ENCODE assay signal across 23 cellular contexts in the genomic region with DNA sequence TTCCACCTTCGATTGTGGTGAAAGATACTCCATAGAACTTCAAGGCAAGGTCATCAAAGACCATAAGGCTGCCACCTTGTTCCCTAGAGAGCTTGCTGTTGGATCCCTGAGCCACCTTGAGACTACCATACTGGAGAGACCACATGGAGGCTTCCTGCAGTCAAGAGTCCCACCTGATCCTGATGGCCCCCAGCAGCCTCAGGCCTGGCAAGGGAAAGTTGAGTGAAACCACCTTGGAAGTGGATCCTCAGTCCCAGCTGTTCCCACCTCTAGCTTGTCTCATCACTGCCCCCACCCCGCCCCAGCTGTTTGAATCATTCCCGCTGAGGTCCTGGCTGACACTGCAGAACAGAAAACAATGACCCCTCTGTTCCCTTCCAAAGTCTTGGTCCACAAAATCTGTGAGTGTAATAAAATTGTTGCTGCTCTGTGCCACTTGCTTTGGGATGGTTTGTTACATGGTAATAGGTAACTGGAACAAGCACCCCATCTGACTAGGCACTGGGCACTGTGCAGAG. TPM values are rescaled to one million over a fixed set of nuclear protein-coding genes. Genes with fewer than 3 reads are reported as not detected.
A peak's percentile ranks its signal among the peaks of the same experiment; 100 is the strongest.
DNase-seq lines count a peak whose midpoint lies in the region; ATAC-seq, FAIRE-seq and TF ChIP-seq lines count a peak whose summit lies in the region.
"Had no signal": no experiment of that assay in that cellular context is flagged by ENCODE, and none has a peak within 500 bp of the region (broad histone marks: within the 10 kb centered on the region; RNA-seq: fewer than 3 reads in every experiment).

No MANE protein-coding gene starts in this region.

- H3K36me3 ChIP-seq in mammary epithelial cell (ENCODE audit: insufficient read depth, low read length) (no peaks in the 10 kb centered on the region), breast epithelium (no peaks in the 10 kb centered on the region), lung (ENCODE audit: control insufficient read depth in 2 of 2, insufficient read depth in 2 of 2, low read length in 2 of 2) (no peaks in the 10 kb centered on the region), H7 (replicated peaks; ENCODE audit: control insufficient read depth, insufficient read depth, low read length) (no peaks in the 10 kb centered on the region)
- H3K36me3 ChIP-seq: BLaER1 had no signal

- CTCF ChIA-PET in mammary epithelial cell (lab: Charles Lee; ENCODE audit: low non-redundant PET) = no interaction called here

- TF ChIP-seq POLR2A in breast epithelium (IDR thresholded peaks at IDR 0.05) = no peak

- H3K9me3 ChIP-seq in mammary epithelial cell (replicated peaks; ENCODE audit: insufficient read depth, low read length) = peaks cover 3% of the 10 kb centered on the region
- peaks cover 8 to 9% of the 10 kb centered on the region in 2 donors for H3K9me3 ChIP-seq in breast epithelium
- H3K9me3 ChIP-seq in lung (ENCODE audit: control insufficient read depth in 2 of 2, insufficient read depth in 1 of 2, low read length in 1 of 2) = peaks cover 3% of the 10 kb centered on the region in 2 donors

- dilution Hi-C loops in mammary epithelial cell (cut with HindIII; ENCODE audit: low sequenced_read_pairs) = no loop called here

- BruUV-seq in mammary epithelial cell (replicated peaks; lab: Mats Ljungman, UMichigan) = no TSS peak

- no peak for ATAC-seq in lung (ENCODE audit: insufficient read depth, low FRiP score)
- ATAC-seq in HG03439 (IDR thresholded peaks at IDR 0.05; ENCODE audit: unreplicated experiment) = no peak
- ATAC-seq: CD8-positive, alpha-beta T cell; GM12878 had no signal

- WGBS in mammary epithelial cell (ENCODE audit: low coverage, missing lambda C conversion rate) = 80% methylated on average over 1 of the region's 3 CpGs
- 87 to 91% methylated on average over 3 of the region's 3 CpGs for WGBS in lung, 2 donors

- TF ChIP-seq CTCF in mammary epithelial cell (conservative IDR thresholded peaks at IDR 0.05 in 1 of 2, IDR thresholded peaks at IDR 0.05 in 1 of 2; ENCODE audit: extremely low read depth in 1 of 2, insufficient read depth in 1 of 2, low read depth in 1 of 2, low read length in 2 of 2) (no peak), breast epithelium (IDR thresholded peaks at IDR 0.05) (no peak), lung (IDR thresholded peaks at IDR 0.05; ENCODE audit: control extremely low read depth, extremely low read depth) (no peak)

- FAIRE-seq in urothelium cell line (lab: Jason Lieb, UNC) = peak; percentile 5
- FAIRE-seq: GM12878 had no signal

- H3K4me2 ChIP-seq in mammary epithelial cell (ENCODE audit: insufficient read depth, low read depth, low read length) = no peak overlapping the region
- H3K4me2 ChIP-seq: BLaER1 had no signal

- no peak overlapping the region for H2AFZ ChIP-seq in mammary epithelial cell (ENCODE audit: low read depth, low read length)

- H3K4me3 ChIP-seq in mammary epithelial cell (replicated peaks in 1 of 3; ENCODE audit: insufficient read depth in 1 of 3, low read depth in 2 of 3, low read length in 3 of 3) (no peak overlapping the region), breast epithelium (no peak overlapping the region), lung (no peak overlapping the region), H7 (ENCODE audit: insufficient read depth, low read depth, low read length) (no peak overlapping the region)
- H3K4me3 ChIP-seq: BLaER1, GM12878 had no signal

- H3K9ac ChIP-seq in mammary epithelial cell (ENCODE audit: insufficient read depth, low read length) = no peak overlapping the region
- H3K9ac ChIP-seq: BLaER1 had no signal

- H3K27me3 ChIP-seq in mammary epithelial cell (ENCODE audit: insufficient read depth, low read length) (no peaks in the 10 kb centered on the region), breast epithelium (no peaks in the 10 kb centered on the region), lung (ENCODE audit: control insufficient read depth, insufficient read depth) (no peaks in the 10 kb centered on the region), H7 (ENCODE audit: control insufficient read depth, insufficient read depth, low read length) (no peaks in the 10 kb centered on the region)
- H3K27me3 ChIP-seq: BLaER1 had no signal

- no peaks in the 10 kb centered on the region for H4K20me1 ChIP-seq in mammary epithelial cell (ENCODE audit: insufficient read depth, low read length)
- H4K20me1 ChIP-seq: BLaER1 had no signal

- no peaks in the 10 kb centered on the region for H3K4me1 ChIP-seq in mammary epithelial cell (ENCODE audit: insufficient read depth, low read length)
- no peaks in the 10 kb centered on the region for H3K4me1 ChIP-seq in breast epithelium
- no peaks in the 10 kb centered on the region for H3K4me1 ChIP-seq in lung (ENCODE audit: control insufficient read depth in 2 of 2, insufficient read depth in 2 of 2, low read length in 2 of 2)
- H3K4me1 ChIP-seq: BLaER1 had no signal

- intact Hi-C loops in mammary epithelial cell (cut with micrococcal nuclease) (loop anchor here (5.0 to 10.0 kb wide), 4 partner anchors 296 to 1129 kb away; no protein-coding TSS in a partner anchor), breast epithelium (cut with DNase I; ENCODE audit: low total_unique reads) (loop anchor here (5.0 kb wide), 1 partner anchor 764 kb away; no protein-coding TSS in a partner anchor)

- in situ Hi-C loops in mammary epithelial cell (cut with MboI; ENCODE audit: low sequenced_read_pairs in 2 of 2) = loop anchor here in 1 of 2 donors (10.0 to 25.0 kb wide), 3 partner anchors 161 to 1076 kb away; no protein-coding TSS in a partner anchor

- H3K27ac ChIP-seq in mammary epithelial cell (ENCODE audit: insufficient read depth, low read depth, low read length) (no peak overlapping the region), breast epithelium (no peak overlapping the region), lung (ENCODE audit: low read depth in 1 of 2, low read length in 1 of 2) (no peak overlapping the region)
- H3K27ac ChIP-seq: BLaER1 had no signal

- no peaks in the 10 kb centered on the region for H3K79me2 ChIP-seq in mammary epithelial cell (ENCODE audit: insufficient read depth, low read length)

- peak; percentile 45 for DNase-seq in mammary epithelial cell
- DNase-seq in breast epithelium (ENCODE audit: low spot score in 2 of 2) = no peak
- peak; percentile 24 for DNase-seq in SW480 (ENCODE audit: low spot score)
- DNase-seq in lung (ENCODE audit: low spot score) = peak; percentile 25
- peak; percentile 56 for DNase-seq in urothelium cell line (ENCODE audit: low spot score)
- no peak for DNase-seq in H7
- DNase-seq in HuH-7.5 (ENCODE audit: low spot score) = no peak
- DNase-seq: 8988T; CD8-positive, alpha-beta T cell; COR-L47; DMS 273 treated with DMSO at 0.1 percent for 48 hours; DMS53; DND-41; EL; GOT3; H9 had no signal

RNA-seq across cellular contexts. Expression of a gene that starts 32.0 kb away (rescaled TPM):
- not detected for total RNA-seq in mammary epithelial cell
- not detected for polyA plus RNA-seq in mammary epithelial cell
- polyA minus RNA-seq in mammary epithelial cell = not detected
- not detected for total RNA-seq in breast epithelium
- not detected for total RNA-seq in lung
- not detected for polyA plus RNA-seq in lung
- not detected in 2 replicates for total RNA-seq in H7 (2014; rRNA removed; shearing (Covaris generic))
- total RNA-seq: A673; CD8-positive, alpha-beta T cell; G401; GM12878; H9; HT-29 had no signal
- polyA plus RNA-seq: AG04450, GM12878 had no signal

Comparison
In these comparisons a context has a peak if more than half of its experiments do, and no peak if none do; other contexts are left out.
1. DNase-seq: peak in mammary epithelial cell (single experiment), SW480 (single experiment), lung (single experiment) and urothelium cell line (single experiment); none in breast epithelium (0 of 2), H7 (single experiment) and HuH-7.5 (single experiment).